8 cellular contexts compared by ENCODE assay signal in the genomic region with DNA sequence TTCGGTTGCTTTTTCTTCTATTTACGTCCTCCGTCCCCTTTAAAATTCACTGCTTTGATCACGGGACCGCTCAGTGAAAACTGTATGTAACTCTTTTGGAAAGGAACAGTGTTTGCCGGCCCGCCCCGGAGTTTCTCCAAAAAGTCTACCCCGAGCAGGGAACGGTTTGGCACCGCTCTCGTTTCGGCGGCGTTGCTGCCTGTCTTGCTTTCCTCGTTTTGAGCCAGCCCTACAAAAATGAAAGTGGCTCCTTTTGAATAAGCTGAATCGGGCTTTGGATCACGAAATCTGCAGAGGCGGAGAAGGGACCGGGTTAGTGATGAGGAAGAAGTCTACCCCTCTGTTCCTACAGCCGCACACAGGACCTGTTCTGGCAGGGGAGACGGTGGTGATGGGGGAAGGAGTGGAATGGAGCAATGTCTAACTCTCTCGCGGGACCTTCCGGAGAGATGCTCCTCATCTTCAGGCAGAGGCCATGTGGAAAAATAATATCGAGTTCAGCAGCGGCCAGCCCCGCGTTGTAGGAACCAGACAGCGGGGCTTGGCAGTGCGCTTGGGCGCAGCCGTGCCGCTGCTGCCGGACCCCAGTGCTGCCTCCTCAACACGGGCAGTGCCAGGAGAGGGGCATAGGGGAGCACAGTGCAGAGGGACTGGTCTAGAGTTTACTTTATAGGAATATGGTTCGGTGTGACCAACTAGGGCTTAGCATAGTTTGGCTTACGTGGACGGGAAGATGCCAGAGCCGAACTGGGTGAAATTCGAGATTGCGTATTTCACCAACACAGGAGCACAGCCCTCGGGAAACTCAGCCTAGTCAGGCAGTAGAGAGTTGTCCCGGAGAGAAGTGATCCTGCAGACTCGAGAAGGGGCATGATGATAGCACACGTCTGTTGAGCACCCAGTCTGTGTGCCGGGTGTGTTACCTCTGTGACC. TPM values are rescaled to one million over a fixed set of nuclear protein-coding genes. Genes with fewer than 3 reads are reported as not detected.
DNase-seq lines count a peak whose midpoint lies in the region; ATAC-seq and TF ChIP-seq lines count a peak whose summit lies in the region.

No MANE protein-coding gene starts in this region.

- no peaks in the 10 kb centered on the region for H3K36me3 ChIP-seq in body of pancreas (replicated peaks in 1 of 2; ENCODE audit: insufficient read depth in 1 of 2, low read depth in 2 of 2)
- no peaks in the 10 kb centered on the region for H3K36me3 ChIP-seq in iPS-20b (ENCODE audit: insufficient read depth, low read depth, low read length)
- peaks cover 0 to 2% (median 0%) of the 10 kb centered on the region in 3 donors for H3K36me3 ChIP-seq in skeletal muscle tissue (ENCODE audit: control insufficient read depth in 3 of 3, insufficient read depth in 3 of 3, low read length in 3 of 3)

- H3K4me3 ChIP-seq in body of pancreas (peak overlapping the region; percentile 3 to 33), iPS-20b (ENCODE audit: low read length) (peak overlapping the region; percentile 76), skeletal muscle tissue (ENCODE audit: low read length in 3 of 3) (peak overlapping the region; percentile 76 to 82 (median 82))

- TF ChIP-seq POLR2A in body of pancreas (IDR thresholded peaks at IDR 0.05) = no peak

- TF ChIP-seq CTCF in body of pancreas (IDR thresholded peaks at IDR 0.05) = no peak

- ATAC-seq in body of pancreas (no peak), GM21526 (IDR thresholded peaks at IDR 0.05; ENCODE audit: low FRiP score, unreplicated experiment) (no peak)

- no peaks in the 10 kb centered on the region for H3K27me3 ChIP-seq in body of pancreas
- H3K27me3 ChIP-seq in iPS-20b (ENCODE audit: insufficient read depth, low read length) = peaks cover 84% of the 10 kb centered on the region
- peaks cover under 1 to 6% (median 4%) of the 10 kb centered on the region in 3 donors for H3K27me3 ChIP-seq in skeletal muscle tissue (ENCODE audit: control insufficient read depth in 3 of 3, insufficient read depth in 3 of 3, low read length in 3 of 3)

- H3K27ac ChIP-seq in body of pancreas (peak overlapping the region in 2 of 4 donors; percentile 13 to 24), iPS-20b (ENCODE audit: low read length) (no peak overlapping the region), skeletal muscle tissue (ENCODE audit: low read depth, low read length) (peak overlapping the region; percentile 60)

- H3K9me3 ChIP-seq in body of pancreas (no peaks in the 10 kb centered on the region), iPS-20b (ENCODE audit: insufficient read depth, low read depth, low read length) (no peaks in the 10 kb centered on the region; the same call in 1 of the 2 replicates), skeletal muscle tissue (ENCODE audit: control insufficient read depth in 3 of 3, low read length in 3 of 3) (no peaks in the 10 kb centered on the region)

- H3K9ac ChIP-seq in iPS-20b (ENCODE audit: low read depth, low read length) = peak overlapping the region; percentile 18; the same call in 1 of the 2 replicates
- peak overlapping the region; percentile 57 to 79 (median 67) for H3K9ac ChIP-seq in skeletal muscle tissue (ENCODE audit: low read depth in 1 of 3, low read length in 3 of 3)

- intact Hi-C loops in body of pancreas (cut with DNase I) = no loop called here

- H3K4me1 ChIP-seq in body of pancreas (peaks cover 25% of the 10 kb centered on the region), iPS-20b (ENCODE audit: insufficient read depth, low read length) (peaks cover 3% of the 10 kb centered on the region; the same call in 1 of the 2 replicates), skeletal muscle tissue (ENCODE audit: control insufficient read depth in 3 of 3, insufficient read depth in 3 of 3, low read length in 3 of 3) (peaks cover 32 to 44% (median 41%) of the 10 kb centered on the region in 3 donors)

- DNase-seq in DMS79 treated with DMSO at 0.1 percent for 48 hours (lab: John Stamatoyannopoulos, UW) (peak; percentile 21), DMS79 (lab: John Stamatoyannopoulos, UW) (no peak), body of pancreas (peak; percentile 24 to 43 (median 38)), NCI-H187 (lab: John Stamatoyannopoulos, UW) (no peak)
- no peak for DNase-seq in stimulated activated naive CD4-positive, alpha-beta T cell treated with Interleukin-2 at 50 U/mL for 16 hours (lab: John Stamatoyannopoulos, UW)

- WGBS in body of pancreas, 2 donors = 23 to 24% methylated on average over 32 to 47 of the region's 47 CpGs

RNA-seq across cellular contexts. Expression of a gene that starts 1.4 kb away (rescaled TPM):
- 10 to 100 TPM; 29.3 to 36.6 TPM for total RNA-seq in body of pancreas
- 69.9 TPM for total RNA-seq in skeletal muscle tissue

RNA-seq across cellular contexts. Expression of a gene that starts 8.3 kb away (rescaled TPM):
- total RNA-seq in body of pancreas (not detected), skeletal muscle tissue (not detected)

Comparison
In these comparisons a context has a peak if more than half of its experiments do, and no peak if none do; other contexts are left out.
1. DNase-seq: peak in DMS79 treated with DMSO at 0.1 percent for 48 hours (single experiment) and body of pancreas (4 of 4); none in DMS79 (single experiment), stimulated activated naive CD4-positive, alpha-beta T cell treated with Interleukin-2 at 50 U/mL for 16 hours (single experiment) and NCI-H187 (0 of 2).
2. H3K4me3 ChIP-seq: peak in every context shown above with its lines; median percentile 82 in skeletal muscle tissue; 76 in iPS-20b; 18 in body of pancreas.